Comparison of ENCODE assay signal across 8 cellular contexts in genomic region chr2:70553584-70554337, GRCh38. TPM values are rescaled to one million over a fixed set of nuclear protein-coding genes. Genes with fewer than 3 reads are reported as not detected.
A peak's percentile ranks its signal among the peaks of the same experiment; 100 is the strongest.
DNase-seq lines count a peak whose midpoint lies in the region; ATAC-seq and TF ChIP-seq lines count a peak whose summit lies in the region.

TSS of gene TGFA (minus strand) at chr2:70553826. CDS start at chr2:70553767, 59 bp downstream.

- H3K36me3 Mint-ChIP-seq in CD8-positive, alpha-beta memory T cell: peaks cover 0 to 2% (median 0%) of the 10 kb centered on the region in 3 donors

- H2AK5ac ChIP-seq in IMR-90 (ENCODE audit: low read depth, low read length): no peak within 1 kb of the TSS

- H2BK5ac ChIP-seq in IMR-90 (ENCODE audit: low read depth, low read length, poor library complexity, severe bottlenecking): no peak within 1 kb of the TSS

- H4K8ac ChIP-seq in IMR-90 (ENCODE audit: low read depth in 2 of 2, low read length in 2 of 2): no peak within 1 kb of the TSS

- no peak within 1 kb of the TSS for H2BK20ac ChIP-seq in IMR-90 (ENCODE audit: low read depth, low read length)

- H3K27ac Mint-ChIP-seq in CD8-positive, alpha-beta memory T cell: peak within 1 kb of the TSS; percentile 66 to 98 (median 92)

- no peak within 1 kb of the TSS for H3K56ac ChIP-seq in IMR-90 (ENCODE audit: extremely low read depth, insufficient read depth, low read length)

- H2BK120ac ChIP-seq in IMR-90 (ENCODE audit: low read depth, low read length): no peak within 1 kb of the TSS

- CTCF ChIA-PET in CD8-positive, alpha-beta memory T cell (lab: Charles Lee): interaction anchor here (1.0 to 1.6 kb wide), 3 partner anchors 16 to 66 kb away, joined by 3 to 5 read pairs (median 4); no protein-coding TSS in a partner anchor
- CTCF ChIA-PET in IMR-90 (lab: Yijun Ruan, JAX): no interaction called here
- CTCF ChIA-PET in RWPE1 (lab: Yijun Ruan, JAX): interaction anchor here (0.6 to 4.6 kb wide), 9 partner anchors 10 to 1149 kb away, joined by 3 to 31 read pairs (median 5); no protein-coding TSS in a partner anchor

- no peaks in the 10 kb centered on the region for H3K27me3 ChIP-seq in CD8-positive, alpha-beta memory T cell (ENCODE audit: insufficient read depth, low read length, poor library complexity, severe bottlenecking)
- peaks cover 53% of the 10 kb centered on the region for H3K27me3 ChIP-seq in IMR-90 (ENCODE audit: control insufficient read depth, insufficient read depth, low read length)
- peaks cover 16% of the 10 kb centered on the region for H3K27me3 ChIP-seq in suprapubic skin

- peak; percentile 77 for ATAC-seq in GM21367 (IDR thresholded peaks at IDR 0.05; ENCODE audit: unreplicated experiment)
- peak; percentile 94 for ATAC-seq in IMR-90 (ENCODE audit: low read depth)

- TF ChIP-seq CTCF in IMR-90 (conservative IDR thresholded peaks at IDR 0.05; ENCODE audit: low read depth, low read length) (peak; percentile 52), RWPE1 (conservative IDR thresholded peaks at IDR 0.05; ENCODE audit: low read depth) (peak; percentile 88), suprapubic skin (IDR thresholded peaks at IDR 0.05) (peak; percentile 55 to 87)

- H3K27ac ChIP-seq in CD8-positive, alpha-beta memory T cell (ENCODE audit: low read depth, low read length): peak within 1 kb of the TSS; percentile 11
- H3K27ac ChIP-seq in IMR-90 (ENCODE audit: insufficient read depth, low read length) (no peak within 1 kb of the TSS), RWPE1 (peak within 1 kb of the TSS; percentile 96), suprapubic skin (peak within 1 kb of the TSS; percentile 75)

- 5% methylated on average over 12 of the region's 88 CpGs; no CpG with 5 or more reads in 1 of the 2 experiments for WGBS in IMR-90 (ENCODE audit: extremely low coverage in 2 of 2, insufficient read length in 1 of 2), 2 experiments
- under 1% methylated on average over 27 of the region's 88 CpGs for WGBS in suprapubic skin

- no peak within 1 kb of the TSS for H4K5ac ChIP-seq in IMR-90 (ENCODE audit: low read depth, low read length)

- H3K9ac ChIP-seq in IMR-90 (ENCODE audit: low read depth, low read length): no peak within 1 kb of the TSS

- H3K4me3 ChIP-seq in CD8-positive, alpha-beta memory T cell (ENCODE audit: low read length): peak within 1 kb of the TSS; percentile 73
- H3K4me3 ChIP-seq in IMR-90 (ENCODE audit: insufficient read depth, low read depth, low read length) (peak within 1 kb of the TSS; percentile 40), suprapubic skin (peak within 1 kb of the TSS; percentile 57)

- H3K4ac ChIP-seq in IMR-90 (ENCODE audit: low read depth, low read length): no peak within 1 kb of the TSS

- dilution Hi-C loops in IMR-90 (cut with HindIII; ENCODE audit: low sequenced_read_pairs, unreplicated experiment): no loop called here

- H3K23ac ChIP-seq in IMR-90 (ENCODE audit: low read depth, low read length): no peak within 1 kb of the TSS

- no peak for TF ChIP-seq EP300 in suprapubic skin (IDR thresholded peaks at IDR 0.05)

- TF ChIP-seq RAD21 in IMR-90 (IDR thresholded peaks at IDR 0.05; ENCODE audit: low read length): no peak

- peaks cover 8 to 22% of the 10 kb centered on the region in 2 donors for H3K27me3 Mint-ChIP-seq in CD8-positive, alpha-beta memory T cell

- H3K18ac ChIP-seq in IMR-90 (ENCODE audit: low read depth, low read length): no peak within 1 kb of the TSS

- H3K4me1 ChIP-seq in CD8-positive, alpha-beta memory T cell (ENCODE audit: insufficient read depth, low read length): peaks cover 23% of the 10 kb centered on the region
- H3K4me1 ChIP-seq in IMR-90 (ENCODE audit: control insufficient read depth, insufficient read depth, low read length): 0 out of 2 replicates have a peak, but pooled peaks cover 3% of the 10 kb centered on the region
- peaks cover 29% of the 10 kb centered on the region for H3K4me1 ChIP-seq in suprapubic skin

- no peak within 1 kb of the TSS for H3K14ac ChIP-seq in IMR-90 (replicated peaks; ENCODE audit: low read depth, low read length)

- TF ChIP-seq POLR2A in IMR-90 (IDR thresholded peaks at IDR 0.05; ENCODE audit: low read depth, low read length): no peak
- no peak for TF ChIP-seq POLR2A in suprapubic skin (IDR thresholded peaks at IDR 0.05)

- BruUV-seq in IMR-90 (replicated peaks; lab: Mats Ljungman, UMichigan): no TSS peak

- no peak within 1 kb of the TSS for H2BK15ac ChIP-seq in IMR-90 (ENCODE audit: low read depth, low read length)

- no peak within 1 kb of the TSS for H2AK9ac ChIP-seq in IMR-90 (replicated peaks; ENCODE audit: low read depth, low read length, poor library complexity)

- no peaks in the 10 kb centered on the region for H3K36me3 ChIP-seq in CD8-positive, alpha-beta memory T cell (ENCODE audit: insufficient read depth, low read length)
- H3K36me3 ChIP-seq in IMR-90 (ENCODE audit: control insufficient read depth, insufficient read depth, low read length) (no peaks in the 10 kb centered on the region), suprapubic skin (no peaks in the 10 kb centered on the region)

- H3K9me3 ChIP-seq in CD8-positive, alpha-beta memory T cell (ENCODE audit: low read length): no peaks in the 10 kb centered on the region
- H3K9me3 ChIP-seq in IMR-90 (ENCODE audit: control insufficient read depth, insufficient read depth, low read length) (no peaks in the 10 kb centered on the region), suprapubic skin (no peaks in the 10 kb centered on the region)

- DNase-seq in CD8-positive, alpha-beta memory T cell: peak; percentile 47 to 78 (median 65)
- DNase-seq in IMR-90 (no peak), RWPE1 (ENCODE audit: low spot score) (peak; percentile 83), activated gamma-delta T cell treated with Interleukin-2 at 50 U/mL for 16 hours (peak; percentile 63), germinal center (ENCODE audit: low spot score) (peak; percentile 63), nucleus accumbens (lab: John Stamatoyannopoulos, UW) (peak in 54 of 56 donors; percentile 13 to 92 (median 76)), suprapubic skin (ENCODE audit: low spot score in 2 of 2) (peak; percentile 79 to 85)

- peak within 1 kb of the TSS; percentile 89 to 95 (median 93) for H3K4me3 Mint-ChIP-seq in CD8-positive, alpha-beta memory T cell

- no peaks in the 10 kb centered on the region for H4K20me1 ChIP-seq in IMR-90 (ENCODE audit: insufficient read depth, low read length)

- no peaks in the 10 kb centered on the region for H3K79me1 ChIP-seq in IMR-90 (ENCODE audit: low read depth in 1 of 2, low read length in 2 of 2)

- in situ Hi-C loops in IMR-90 (cut with MboI; ENCODE audit: low sequenced_read_pairs): no loop called here

- H3K9me1 ChIP-seq in IMR-90 (ENCODE audit: insufficient read depth, low read length): no peaks in the 10 kb centered on the region

- H3K4me1 Mint-ChIP-seq in CD8-positive, alpha-beta memory T cell: peaks cover 27 to 32% (median 28%) of the 10 kb centered on the region in 3 donors

- no peaks in the 10 kb centered on the region for H3K9me3 Mint-ChIP-seq in CD8-positive, alpha-beta memory T cell

- POLR2A ChIA-PET in CD8-positive, alpha-beta memory T cell (lab: Charles Lee): no interaction called here
- POLR2A ChIA-PET in IMR-90 (lab: Charles Lee; ENCODE audit: unreplicated experiment): no interaction called here
- POLR2A ChIA-PET in RWPE1 (lab: Yijun Ruan, JAX; ENCODE audit: low non-redundant PET): interaction anchor here (0.6 kb wide), 1 partner anchor 812 kb away, joined by 3 read pairs; no protein-coding TSS in a partner anchor

- H2AFZ ChIP-seq in IMR-90 (replicated peaks; ENCODE audit: low read length, poor library complexity): peak within 1 kb of the TSS; percentile 84

- no peak within 1 kb of the TSS for H4K91ac ChIP-seq in IMR-90 (ENCODE audit: insufficient read depth, low read depth, low read length)

- peak within 1 kb of the TSS; percentile 79 for H3K4me2 ChIP-seq in IMR-90 (ENCODE audit: low read depth, low read length)

- intact Hi-C loops in IMR-90 (cut with micrococcal nuclease): no loop called here

TF ChIP-seq in IMR-90, 13 proteins besides CTCF, POLR2A, EP300 and RAD21:
- no peak for TF ChIP-seq MXI1 (IDR thresholded peaks at IDR 0.05; ENCODE audit: borderline replicate concordance, low read depth, low read length)
- TF ChIP-seq MAZ (IDR thresholded peaks at IDR 0.05; ENCODE audit: borderline replicate concordance, low read depth, low read length): no peak; the same call in 1 of the 2 replicates
- no peak for TF ChIP-seq ELK1 (IDR thresholded peaks at IDR 0.05; ENCODE audit: borderline replicate concordance, low read depth, low read length)
- no peak for TF ChIP-seq USF2 (IDR thresholded peaks at IDR 0.05; ENCODE audit: low read depth, low read length)
- TF ChIP-seq RCOR1 (IDR thresholded peaks at IDR 0.05; ENCODE audit: insufficient replicate concordance, low read length): no peak
- no peak for TF ChIP-seq MAFK (IDR thresholded peaks at IDR 0.05; ENCODE audit: low read depth, low read length)
- no peak for TF ChIP-seq FOS (IDR thresholded peaks at IDR 0.05; ENCODE audit: low read depth, low read length)
- no peak for TF ChIP-seq NFE2L2 (IDR thresholded peaks at IDR 0.05; ENCODE audit: low read depth, low read length)

RNA-seq across cellular contexts. Expression of gene TGFA, which starts in this region (rescaled TPM):
- total RNA-seq in CD8-positive, alpha-beta memory T cell: under 1 TPM; 0.35 to 0.42 TPM
- polyA plus RNA-seq in CD8-positive, alpha-beta memory T cell: 3.0 TPM
- total RNA-seq in IMR-90 (2012; rRNA removed): not detected in 2 replicates
- polyA plus RNA-seq in IMR-90 (2012; rRNA removed): not detected in 2 replicates
- polyA plus RNA-seq in IMR-90 (2012; cell fraction: cytosol; rRNA removed): 0.05 TPM in 1 of 2 replicates, not detected in the other
- not detected in 2 replicates for polyA plus RNA-seq in IMR-90 (2012; cell fraction: nucleus; rRNA removed; ENCODE audit: low replicate concordance)
- total RNA-seq in suprapubic skin: 10 to 100 TPM; 19.2 to 62.4 (median 41.7) TPM

Comparison
In these comparisons a context has a peak if more than half of its experiments do, and no peak if none do; other contexts are left out.
1. RNA of gene TGFA (total RNA-seq): 19.2 to 62.4 TPM in suprapubic skin; 0.35 to 0.42 TPM in CD8-positive, alpha-beta memory T cell and not detected in IMR-90; every median in the first group is over 10 times any median in the second.
2. Peak in ATAC-seq, H3K4me3 ChIP-seq and H3K4me2 ChIP-seq in IMR-90; RNA of the gene not detected or under 1 TPM.
3. Peak in every context shown above with its lines, with median percentiles within 50 percentile points of each other: H3K4me3 ChIP-seq and CTCF ChIP-seq.